Comparison of ENCODE assay signal across 23 cellular contexts in genomic region chr6:963456-963855, GRCh38.
DNase-seq lines count a peak whose midpoint lies in the region; ATAC-seq, FAIRE-seq and TF ChIP-seq lines count a peak whose summit lies in the region.
"Had no signal": no experiment of that assay in that cellular context is flagged by ENCODE, and none has a peak within 500 bp of the region (broad histone marks: within the 10 kb centered on the region; RNA-seq: fewer than 3 reads in every experiment).

No MANE protein-coding gene starts in this region.

- no peak for TF ChIP-seq POLR2A in H54 (IDR thresholded peaks at IDR 0.05; ENCODE audit: low read depth, low read length)

- H3K23ac ChIP-seq in trophoblast cell (ENCODE audit: low read length): no peak overlapping the region

- DNase-seq in GM23338 (ENCODE audit: low spot score) (no peak), trophoblast cell (peak; percentile 5 to 57), type B pancreatic cell (ENCODE audit: extremely low spot score, unreplicated experiment) (no peak), substantia nigra (lab: John Stamatoyannopoulos, UW) (no peak), H54 (ENCODE audit: insufficient read length, low spot score) (no peak)
- DNase-seq: 8988T; ACHN; BE2C; C1 segment of cervical spinal cord; Caco-2; Calu3; CD4-positive, alpha-beta T cell; CD8-positive, alpha-beta T cell; DMS79 treated with DMSO at 0.1 percent for 48 hours; GF-D8 had no signal

- WGBS in trophoblast cell (ENCODE audit: extremely low coverage, insufficient coverage, insufficient read length): no CpG with 5 or more reads among the region's 9 CpGs

- H4K20me1 ChIP-seq in GM23338 (replicated peaks; ENCODE audit: insufficient read depth): no peaks in the 10 kb centered on the region
- H4K20me1 ChIP-seq: BLaER1 had no signal

- no peak for TF ChIP-seq CTCF in GM23338 (conservative IDR thresholded peaks at IDR 0.05; ENCODE audit: low read depth in 2 of 2)
- no peak for TF ChIP-seq CTCF in type B pancreatic cell (conservative IDR thresholded peaks at IDR 0.05)

- H3K36me3 ChIP-seq in GM23338 (ENCODE audit: insufficient read depth) (no peaks in the 10 kb centered on the region), trophoblast cell (ENCODE audit: control insufficient read depth in 1 of 2, insufficient read depth in 2 of 2, low read length in 2 of 2) (no peaks in the 10 kb centered on the region)
- H3K36me3 ChIP-seq: BE2C, BLaER1 had no signal

- no peak for FAIRE-seq in H54 (lab: Jason Lieb, UNC)
- FAIRE-seq: A204.1, D721Med, G401.6, GM12891, GM19239 had no signal

- H3K36me3 Mint-ChIP-seq in GM23338 (ENCODE audit: low read depth) (no peaks in the 10 kb centered on the region), type B pancreatic cell (no peaks in the 10 kb centered on the region)
- H3K36me3 Mint-ChIP-seq: CD14-positive monocyte; CD8-positive, alpha-beta T cell had no signal

- H4K12ac ChIP-seq in trophoblast cell (ENCODE audit: low read depth, low read length): no peak overlapping the region

- no peaks in the 10 kb centered on the region for H3K9me2 ChIP-seq in GM23338 (ENCODE audit: insufficient read depth)

- H4K8ac ChIP-seq in trophoblast cell (ENCODE audit: low read depth, low read length): no peak overlapping the region

- H3K79me2 ChIP-seq in GM23338 (replicated peaks; ENCODE audit: insufficient read depth): no peaks in the 10 kb centered on the region
- no peaks in the 10 kb centered on the region for H3K79me2 ChIP-seq in trophoblast cell (ENCODE audit: control insufficient read depth, insufficient read depth, low read length, poor library complexity)

- H2BK5ac ChIP-seq in trophoblast cell (ENCODE audit: low read depth, low read length, poor library complexity): no peak overlapping the region

- H3K9ac ChIP-seq in trophoblast cell (ENCODE audit: low read length): no peak overlapping the region
- H3K9ac ChIP-seq: BLaER1 had no signal

- no peaks in the 10 kb centered on the region for H3K4me1 ChIP-seq in GM23338 (ENCODE audit: insufficient read depth)
- H3K4me1 ChIP-seq in trophoblast cell (ENCODE audit: control insufficient read depth in 1 of 2, insufficient read depth in 2 of 2, low read length in 2 of 2): peaks cover 0 to 2% of the 10 kb centered on the region in 2 experiments
- H3K4me1 ChIP-seq: BE2C, BLaER1, Caco-2 had no signal

- H3K27ac ChIP-seq in GM23338 (ENCODE audit: low read depth) (no peak overlapping the region), trophoblast cell (ENCODE audit: low read depth, low read length) (no peak overlapping the region), substantia nigra (ENCODE audit: low read depth, low read length, poor library complexity, severe bottlenecking) (no peak overlapping the region)
- H3K27ac ChIP-seq: BLaER1 had no signal

- no peak overlapping the region for H4K91ac ChIP-seq in trophoblast cell (ENCODE audit: low read depth, low read length)

- no peak overlapping the region for H3K14ac ChIP-seq in trophoblast cell (ENCODE audit: low read length)

- ATAC-seq in GM23338 (no peak), GM21515 (IDR thresholded peaks at IDR 0.05; ENCODE audit: unreplicated experiment) (no peak)
- ATAC-seq: CD8-positive, alpha-beta T cell had no signal

- no peak overlapping the region for H3K18ac ChIP-seq in trophoblast cell (ENCODE audit: low read length)

- H3K4me3 ChIP-seq in GM23338: no peak overlapping the region
- no peak overlapping the region for H3K4me3 ChIP-seq in trophoblast cell (ENCODE audit: low read depth, low read length)
- H3K4me3 ChIP-seq: BLaER1 had no signal

- no peak overlapping the region for H3K4me3 Mint-ChIP-seq in GM23338
- no peak overlapping the region for H3K4me3 Mint-ChIP-seq in type B pancreatic cell
- H3K4me3 Mint-ChIP-seq: CD14-positive monocyte; CD4-positive, alpha-beta T cell; CD8-positive, alpha-beta T cell had no signal

- no peaks in the 10 kb centered on the region for H3K79me1 ChIP-seq in trophoblast cell (ENCODE audit: low read length)

- H2AK5ac ChIP-seq in trophoblast cell (ENCODE audit: low read length): no peak overlapping the region

- H3K4me2 ChIP-seq in GM23338 (no peak overlapping the region), trophoblast cell (ENCODE audit: low read length) (no peak overlapping the region)
- H3K4me2 ChIP-seq: BLaER1 had no signal

- H3K27me3 Mint-ChIP-seq in GM23338 (ENCODE audit: insufficient read depth, low read depth, poor library complexity) (peaks cover 5% of the 10 kb centered on the region), type B pancreatic cell (peaks cover 29% of the 10 kb centered on the region)

- H3K4me1 Mint-ChIP-seq in GM23338 (peaks cover 6% of the 10 kb centered on the region), type B pancreatic cell (ENCODE audit: unreplicated experiment) (peaks cover 8% of the 10 kb centered on the region)
- H3K4me1 Mint-ChIP-seq: CD14-positive monocyte had no signal

- H2AFZ ChIP-seq in GM23338 (0 out of 2 replicates have a peak overlapping the region, but pooled peaks have one; percentile 23), trophoblast cell (ENCODE audit: insufficient read depth, low read length, poor library complexity) (no peak overlapping the region)

- H2BK120ac ChIP-seq in trophoblast cell (ENCODE audit: insufficient read depth, low read length, poor library complexity): no peak overlapping the region

- H3K9me3 Mint-ChIP-seq in GM23338 (no peaks in the 10 kb centered on the region), type B pancreatic cell (no peaks in the 10 kb centered on the region)
- H3K9me3 Mint-ChIP-seq: CD4-positive, alpha-beta T cell; CD8-positive, alpha-beta T cell had no signal

- H3F3A ChIP-seq in GM23338 (replicated peaks; ENCODE audit: low read depth): no peaks in the 10 kb centered on the region

- H2BK12ac ChIP-seq in trophoblast cell (ENCODE audit: low read length): no peak overlapping the region

- H3K27me3 ChIP-seq in GM23338 (ENCODE audit: insufficient read depth) (no peaks in the 10 kb centered on the region), trophoblast cell (ENCODE audit: insufficient read depth, low read length) (no peaks in the 10 kb centered on the region)
- H3K27me3 ChIP-seq: BLaER1 had no signal

- H3K27ac Mint-ChIP-seq in GM23338 (no peak overlapping the region), type B pancreatic cell (peak overlapping the region; percentile 13)
- H3K27ac Mint-ChIP-seq: CD14-positive monocyte; CD4-positive, alpha-beta T cell; CD8-positive, alpha-beta T cell had no signal

- no peak overlapping the region for H3K4ac ChIP-seq in trophoblast cell (ENCODE audit: low read depth, low read length)

- no peaks in the 10 kb centered on the region for H3K9me3 ChIP-seq in trophoblast cell (ENCODE audit: insufficient read depth, low read depth, low read length)
- H3K9me3 ChIP-seq: BE2C, BLaER1, Caco-2 had no signal

TF ChIP-seq in GM23338, 12 proteins besides CTCF, POLR2A, EP300 and RAD21 (continues in another document):
- TF ChIP-seq REST (IDR thresholded peaks at IDR 0.05; ENCODE audit: unreplicated experiment) (no peak), ZNF114 (CRISPR knock-in tag; IDR thresholded peaks at IDR 0.05) (no peak), STAT1 (IDR thresholded peaks at IDR 0.05; ENCODE audit: unreplicated experiment) (no peak)

Comparison
In these comparisons a context has a peak if more than half of its experiments do, and no peak if none do; other contexts are left out.
1. DNase-seq: peak in trophoblast cell (2 of 2); none in GM23338 (single experiment), type B pancreatic cell (single experiment), substantia nigra (0 of 49) and H54 (single experiment).